Comparison of ENCODE assay signal across 1 cellular context in the genomic region with DNA sequence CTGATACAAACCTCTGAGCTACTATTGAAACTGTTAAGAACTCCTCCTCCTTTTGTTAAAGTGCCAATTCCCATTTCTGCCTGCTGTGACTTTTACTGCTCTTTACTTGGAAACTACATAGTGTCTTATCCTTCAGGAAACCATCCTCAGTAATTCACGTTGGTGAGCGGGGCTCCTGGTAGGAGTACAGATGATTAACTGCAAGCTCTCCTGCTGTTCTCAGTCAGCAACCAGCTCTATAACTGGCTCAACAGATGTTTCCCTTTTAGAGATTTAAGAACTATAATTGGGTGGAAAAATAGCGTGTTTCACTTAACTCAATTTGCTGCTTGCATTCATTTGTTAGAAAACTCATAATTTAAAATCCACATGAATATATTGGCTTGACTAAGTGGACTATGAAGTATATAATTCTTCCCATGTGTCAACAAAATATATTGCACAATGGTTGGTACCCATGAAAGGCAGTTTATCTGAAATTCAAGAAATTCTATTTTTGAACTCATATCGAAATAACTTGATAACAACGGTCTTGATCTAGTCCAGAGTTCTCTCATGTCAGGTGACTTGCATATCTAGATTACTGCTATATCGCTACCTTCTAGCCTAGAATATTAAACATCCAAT.
TF ChIP-seq lines count a peak whose summit lies in the region.

No MANE protein-coding gene starts in this region.

TF ChIP-seq in K562, 482 proteins besides CTCF, POLR2A, EP300 and RAD21 (continued from another document):
- TF ChIP-seq, protein P1, sequence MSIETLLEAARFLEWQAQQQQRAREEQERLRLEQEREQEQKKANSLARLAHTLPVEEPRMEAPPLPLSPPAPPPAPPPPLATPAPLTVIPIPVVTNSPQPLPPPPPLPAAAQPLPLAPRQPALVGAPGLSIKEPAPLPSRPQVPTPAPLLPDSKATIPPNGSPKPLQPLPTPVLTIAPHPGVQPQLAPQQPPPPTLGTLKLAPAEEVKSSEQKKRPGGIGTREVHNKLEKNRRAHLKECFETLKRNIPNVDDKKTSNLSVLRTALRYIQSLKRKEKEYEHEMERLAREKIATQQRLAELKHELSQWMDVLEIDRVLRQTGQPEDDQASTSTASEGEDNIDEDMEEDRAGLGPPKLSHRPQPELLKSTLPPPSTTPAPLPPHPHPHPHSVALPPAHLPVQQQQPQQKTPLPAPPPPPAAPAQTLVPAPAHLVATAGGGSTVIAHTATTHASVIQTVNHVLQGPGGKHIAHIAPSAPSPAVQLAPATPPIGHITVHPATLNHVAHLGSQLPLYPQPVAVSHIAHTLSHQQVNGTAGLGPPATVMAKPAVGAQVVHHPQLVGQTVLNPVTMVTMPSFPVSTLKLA (conservative IDR thresholded peaks at IDR 0.05), result no peak
- TF ChIP-seq, protein P2, sequence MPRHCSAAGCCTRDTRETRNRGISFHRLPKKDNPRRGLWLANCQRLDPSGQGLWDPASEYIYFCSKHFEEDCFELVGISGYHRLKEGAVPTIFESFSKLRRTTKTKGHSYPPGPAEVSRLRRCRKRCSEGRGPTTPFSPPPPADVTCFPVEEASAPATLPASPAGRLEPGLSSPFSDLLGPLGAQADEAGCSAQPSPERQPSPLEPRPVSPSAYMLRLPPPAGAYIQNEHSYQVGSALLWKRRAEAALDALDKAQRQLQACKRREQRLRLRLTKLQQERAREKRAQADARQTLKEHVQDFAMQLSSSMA (CRISPR knock-in tag; IDR thresholded peaks at IDR 0.05), result no peak
- TF ChIP-seq ZNF766 (CRISPR knock-in tag; conservative IDR thresholded peaks at IDR 0.05) (no peak), CEBPB (tag; IDR thresholded peaks at IDR 0.05) (peak; percentile 81)
TF ChIP-seq in K562: peak in this region for 2.
